24 cellular contexts compared by ENCODE assay signal in the genomic region with DNA sequence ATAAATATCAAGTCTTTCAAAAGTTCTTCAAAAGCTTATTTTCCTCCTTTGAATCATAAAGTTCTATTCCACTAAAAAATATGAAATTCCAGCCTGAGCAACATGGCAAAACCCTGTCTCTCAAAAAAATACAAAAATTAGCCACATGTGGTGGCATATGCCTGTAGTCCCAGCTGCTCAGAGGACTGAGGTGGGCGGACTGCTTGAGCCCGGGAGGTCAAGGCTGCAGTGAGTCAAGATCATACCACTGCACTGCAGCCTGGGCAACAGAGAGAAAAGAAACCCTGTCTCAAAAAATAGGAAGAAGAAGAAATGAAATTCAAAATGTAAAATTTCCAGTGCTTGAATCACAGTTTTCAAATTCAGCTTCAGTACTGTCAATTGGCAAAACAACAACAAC. TPM values are rescaled to one million over a fixed set of nuclear protein-coding genes. Genes with fewer than 3 reads are reported as not detected.
DNase-seq lines count a peak whose midpoint lies in the region; ATAC-seq, FAIRE-seq and TF ChIP-seq lines count a peak whose summit lies in the region.
"Had no signal": no experiment of that assay in that cellular context is flagged by ENCODE, and none has a peak within 500 bp of the region (broad histone marks: within the 10 kb centered on the region; RNA-seq: fewer than 3 reads in every experiment).

No MANE protein-coding gene starts in this region.

- H3K4ac ChIP-seq in mesenchymal stem cell (ENCODE audit: low read depth in 1 of 2, low read length in 2 of 2) = no peak overlapping the region

- no peak for TF ChIP-seq POLR2A in HepG2 (IDR thresholded peaks at IDR 0.05; ENCODE audit: insufficient read depth in 1 of 2, low read depth in 2 of 2, low read length in 2 of 2)
- no peak for TF ChIP-seq POLR2A in right lobe of liver (IDR thresholded peaks at IDR 0.05)

- no peaks in the 10 kb centered on the region for H4K20me1 ChIP-seq in HepG2 (ENCODE audit: insufficient read depth, low read length)

- peak; percentile 13 for DNase-seq in HepG2 (ENCODE audit: low spot score)
- DNase-seq in right lobe of liver = no peak
- DNase-seq in brain microvascular endothelial cell = peak; percentile 42
- DNase-seq in mesenchymal stem cell = no peak
- no peak for DNase-seq in upper lobe of right lung
- DNase-seq in colonic mucosa = no peak
- DNase-seq in NCI-H446 treated with DMSO at 0.1 percent for 48 hours (lab: John Stamatoyannopoulos, UW) = no peak
- no peak for DNase-seq in NCI-H345 (lab: John Stamatoyannopoulos, UW)
- DNase-seq: 8988T; activated CD8-positive, alpha-beta memory T cell treated with anti-CD3 and anti-CD28 coated beads, Interleukin-2, amount 50 U/mL, for 4 hours; activated naive CD8-positive, alpha-beta T cell treated with anti-CD3 and anti-CD28 coated beads for 36 hours; islet precursor cell; lower lobe of right lung; NCI-H1436; NCI-H526; SK-N-SH; stimulated activated CD4-positive, alpha-beta T cell treated with anti-CD3 and anti-CD28 coated beads, Interleukin-15, amount 100 ng/mL, for 24 hours; stimulated activated CD8-positive, alpha-beta memory T cell treated with anti-CD3 and anti-CD28 coated beads, Interleukin-4, amount 100 ng/mL, for 48 hours; upper lobe of left lung had no signal

- H3K27me3 ChIP-seq in HepG2 (ENCODE audit: control insufficient read depth in 1 of 2, insufficient read depth in 2 of 2, low read length in 2 of 2) = no peaks in the 10 kb centered on the region
- H3K27me3 ChIP-seq in right lobe of liver = no peaks in the 10 kb centered on the region
- no peaks in the 10 kb centered on the region for H3K27me3 ChIP-seq in brain microvascular endothelial cell (replicated peaks)
- no peaks in the 10 kb centered on the region for H3K27me3 ChIP-seq in mesenchymal stem cell (ENCODE audit: control insufficient read depth in 1 of 2, insufficient read depth in 1 of 2, low read length in 2 of 2)
- H3K27me3 ChIP-seq in upper lobe of right lung = no peaks in the 10 kb centered on the region
- no peaks in the 10 kb centered on the region for H3K27me3 ChIP-seq in colonic mucosa
- H3K27me3 ChIP-seq: right atrium auricular region, upper lobe of left lung had no signal

- H2BK15ac ChIP-seq in mesenchymal stem cell (ENCODE audit: low read depth, poor library complexity, severe bottlenecking) = no peak overlapping the region

- no peak for FAIRE-seq in HepG2 (lab: Jason Lieb, UNC)
- FAIRE-seq: bronchial epithelial cell had no signal

- TF ChIP-seq EP300 in HepG2 (IDR thresholded peaks at IDR 0.05; ENCODE audit: low read depth in 2 of 2, low read length in 2 of 2) (no peak), HepG2 (CRISPR knock-in tag; IDR thresholded peaks at IDR 0.05; ENCODE audit: borderline replicate concordance) (no peak)

- H3K4me1 ChIP-seq in HepG2 (ENCODE audit: insufficient read depth, low read length) (peaks cover 28% of the 10 kb centered on the region), right lobe of liver (no peaks in the 10 kb centered on the region), mesenchymal stem cell (ENCODE audit: control insufficient read depth, insufficient read depth, low read depth, low read length) (peaks cover 1% of the 10 kb centered on the region), upper lobe of right lung (no peaks in the 10 kb centered on the region), colonic mucosa (no peaks in the 10 kb centered on the region)
- H3K4me1 ChIP-seq: lower lobe of right lung, right atrium auricular region, upper lobe of left lung had no signal

- no peaks in the 10 kb centered on the region for H3K79me2 ChIP-seq in HepG2 (ENCODE audit: insufficient read depth, low read length)

- H3K9me3 ChIP-seq in HepG2 (ENCODE audit: low read length) (no peaks in the 10 kb centered on the region), right lobe of liver (no peaks in the 10 kb centered on the region), mesenchymal stem cell (ENCODE audit: control insufficient read depth, low read length) (no peaks in the 10 kb centered on the region), upper lobe of right lung (no peaks in the 10 kb centered on the region), colonic mucosa (no peaks in the 10 kb centered on the region)
- H3K9me3 ChIP-seq: lower lobe of right lung, right atrium auricular region, SK-N-SH, upper lobe of left lung had no signal

- 41% methylated on average over 2 of the region's 2 CpGs for WGBS in HepG2 (ENCODE audit: low lambda C conversion rate)
- WGBS in right lobe of liver (ENCODE audit: insufficient coverage, low coverage, low lambda C conversion rate, missing lambda C conversion rate) = 74% methylated on average over 2 of the region's 2 CpGs
- WGBS in mesenchymal stem cell = 68% methylated on average over 2 of the region's 2 CpGs

- ATAC-seq in HepG2 = no peak
- ATAC-seq in right lobe of liver = no peak
- ATAC-seq in upper lobe of right lung = peak; percentile 57
- ATAC-seq: GM23338, lower lobe of right lung had no signal

- H2BK12ac ChIP-seq in mesenchymal stem cell (ENCODE audit: low read length in 2 of 2) = no peak overlapping the region

- TF ChIP-seq RAD21 in HepG2 (CRISPR knock-in tag; IDR thresholded peaks at IDR 0.05) = no peak

- H3K4me3 ChIP-seq in HepG2 (replicated peaks in 1 of 3; ENCODE audit: insufficient read depth in 1 of 3, low read depth in 2 of 3, low read length in 3 of 3) = no peak overlapping the region
- no peak overlapping the region for H3K4me3 ChIP-seq in right lobe of liver
- H3K4me3 ChIP-seq in brain microvascular endothelial cell (ENCODE audit: low read depth, low read length) = no peak overlapping the region
- no peak overlapping the region for H3K4me3 ChIP-seq in mesenchymal stem cell (ENCODE audit: insufficient read depth in 1 of 2, low read depth in 1 of 2, low read length in 2 of 2)
- no peak overlapping the region for H3K4me3 ChIP-seq in upper lobe of right lung
- H3K4me3 ChIP-seq in colonic mucosa = no peak overlapping the region
- H3K4me3 ChIP-seq: GM23338, lower lobe of right lung, right atrium auricular region, upper lobe of left lung had no signal

- H2BK5ac ChIP-seq in mesenchymal stem cell (ENCODE audit: low read depth, low read length, poor library complexity, severe bottlenecking) = no peak overlapping the region

- H3K23ac ChIP-seq in mesenchymal stem cell (ENCODE audit: low read length in 2 of 2) = no peak overlapping the region

- H2AFZ ChIP-seq in HepG2 (ENCODE audit: low read length) = no peak overlapping the region
- H2AFZ ChIP-seq in mesenchymal stem cell (ENCODE audit: low read depth, low read length) = no peak overlapping the region
- H2AFZ ChIP-seq: GM23338 had no signal

- intact Hi-C loops in HepG2 (cut with micrococcal nuclease; ENCODE audit: unreplicated experiment) (no loop called here), right lobe of liver (cut with DNase I) (no loop called here), upper lobe of right lung (cut with DNase I) (no loop called here), colonic mucosa (cut with DNase I) (no loop called here)

- no peak overlapping the region for H3K18ac ChIP-seq in mesenchymal stem cell (ENCODE audit: low read depth in 1 of 2, low read length in 2 of 2)

- POLR2A ChIA-PET in HepG2 (lab: Yijun Ruan, JAX) = interaction anchor here (1.8 kb wide), 1 partner anchor 25 kb away, joined by 6 read pairs; the partner anchor contains the start of genes CAB39L and SETDB2

- TF ChIP-seq CTCF in HepG2 (CRISPR knock-in tag; IDR thresholded peaks at IDR 0.05) (no peak), right lobe of liver (IDR thresholded peaks at IDR 0.05) (no peak), brain microvascular endothelial cell (IDR thresholded peaks at IDR 0.05; ENCODE audit: low read depth, low read length, missing control alignments) (no peak), upper lobe of right lung (IDR thresholded peaks at IDR 0.05) (no peak), colonic mucosa (IDR thresholded peaks at IDR 0.05) (no peak)

- H3K4me2 ChIP-seq in HepG2 (ENCODE audit: low read depth, low read length) (no peak overlapping the region), mesenchymal stem cell (ENCODE audit: low read length, poor library complexity, severe bottlenecking) (no peak overlapping the region)
- H3K4me2 ChIP-seq: GM23338, SK-N-SH had no signal

- BruUV-seq in HepG2 (replicated peaks; lab: Mats Ljungman, UMichigan) = no TSS peak

- H3K9ac ChIP-seq in HepG2 (ENCODE audit: insufficient read depth, low read depth, low read length) (no peak overlapping the region), mesenchymal stem cell (ENCODE audit: low read length) (peak overlapping the region; percentile 75), colonic mucosa (ENCODE audit: low read depth in 2 of 2, low read length in 2 of 2) (no peak overlapping the region)
- H3K9ac ChIP-seq: SK-N-SH had no signal

- H3K36me3 ChIP-seq in HepG2 (replicated peaks in 1 of 2; ENCODE audit: control insufficient read depth in 1 of 2, insufficient read depth in 2 of 2, low read length in 2 of 2) = no peaks in the 10 kb centered on the region
- no peaks in the 10 kb centered on the region for H3K36me3 ChIP-seq in right lobe of liver
- no peaks in the 10 kb centered on the region for H3K36me3 ChIP-seq in brain microvascular endothelial cell (replicated peaks)
- H3K36me3 ChIP-seq in mesenchymal stem cell (ENCODE audit: control insufficient read depth in 1 of 2, insufficient read depth in 2 of 2, low read depth in 1 of 2, low read length in 2 of 2) = no peaks in the 10 kb centered on the region
- H3K36me3 ChIP-seq in upper lobe of right lung = no peaks in the 10 kb centered on the region
- no peaks in the 10 kb centered on the region for H3K36me3 ChIP-seq in colonic mucosa
- H3K36me3 ChIP-seq: lower lobe of right lung, right atrium auricular region, upper lobe of left lung had no signal

- CTCF ChIA-PET in HepG2 (lab: Yijun Ruan, JAX; ENCODE audit: low intra/inter-chr PET ratio, low total read pairs) = no interaction called here

- H4K8ac ChIP-seq in mesenchymal stem cell (ENCODE audit: low read length) = no peak overlapping the region

- H4K91ac ChIP-seq in mesenchymal stem cell (ENCODE audit: low read length) = no peak overlapping the region

- in situ Hi-C loops in HepG2 (cut with HindIII; ENCODE audit: extremely low pct_ligation_motif_present, low pct_unique_long_range_greater_than_20kb) (no loop called here), brain microvascular endothelial cell (cut with HindIII; ENCODE audit: low pct_ligation_motif_present, low sequenced_read_pairs) (no loop called here)

- H3K79me1 ChIP-seq in mesenchymal stem cell (replicated peaks; ENCODE audit: low read length, poor library complexity, severe bottlenecking) = peaks cover 1% of the 10 kb centered on the region

- H3K27ac ChIP-seq in HepG2 (ENCODE audit: extremely low read length, insufficient read depth, low read length) = no peak overlapping the region
- no peak overlapping the region for H3K27ac ChIP-seq in right lobe of liver
- no peak overlapping the region for H3K27ac ChIP-seq in brain microvascular endothelial cell
- H3K27ac ChIP-seq in mesenchymal stem cell (ENCODE audit: low read length, poor library complexity, severe bottlenecking) = no peak overlapping the region
- no peak overlapping the region for H3K27ac ChIP-seq in upper lobe of right lung
- no peak overlapping the region for H3K27ac ChIP-seq in colonic mucosa
- H3K27ac ChIP-seq: epithelial cell of prostate, lower lobe of right lung, right atrium auricular region, RWPE1, upper lobe of left lung had no signal

- H2AK5ac ChIP-seq in mesenchymal stem cell (ENCODE audit: low read length, severe bottlenecking) = no peak overlapping the region

- H3K14ac ChIP-seq in mesenchymal stem cell (ENCODE audit: low read length in 2 of 2) = no peak overlapping the region

- no peak overlapping the region for H2BK120ac ChIP-seq in mesenchymal stem cell (ENCODE audit: low read depth, low read length)

RNA-seq across cellular contexts. Expression of gene CAB39L, which starts 24.6 kb away (rescaled TPM):
- 6.1 and 8.3 TPM in 2 replicates for total RNA-seq in HepG2 (2016; rRNA removed; fragmentation: Illumina TruSeq; extraction: Trizol)
- total RNA-seq in HepG2 (2016; cell fraction: cytosol; rRNA removed; fragmentation: Illumina TruSeq; extraction: Trizol; ENCODE audit: low read depth) = 2.2 TPM in 2 replicates
- total RNA-seq in HepG2 (2016; cell fraction: insoluble cytoplasmic fraction; rRNA removed; fragmentation: Illumina TruSeq; extraction: Trizol) = 5.6 and 8.5 TPM in 2 replicates
- 6.0 and 6.4 TPM in 2 replicates for total RNA-seq in HepG2 (2016; cell fraction: membrane; rRNA removed; fragmentation: Illumina TruSeq; extraction: Trizol)
- total RNA-seq in HepG2 (2016; cell fraction: nucleus; rRNA removed; fragmentation: Illumina TruSeq; extraction: Trizol) = 3.9 and 4.0 TPM in 2 replicates
- polyA plus RNA-seq in HepG2 (2011; rRNA removed) = 2.2 and 3.1 TPM in 2 replicates
- polyA plus RNA-seq in HepG2 (2011; cell fraction: cytosol; rRNA removed) = 1.7 and 2.4 TPM in 2 replicates
- polyA plus RNA-seq in HepG2 (2011; cell fraction: nucleus; rRNA removed) = 1.00 and 1.1 TPM in 2 replicates
- 2.9 and 3.9 TPM in 2 replicates for polyA plus RNA-seq in HepG2 (2012)
- polyA plus RNA-seq in HepG2 (2016; cell fraction: cytosol; fragmentation: Illumina TruSeq; extraction: Trizol; ENCODE audit: low read depth) = 1.5 and 2.1 TPM in 2 replicates
- polyA plus RNA-seq in HepG2 (2016; cell fraction: insoluble cytoplasmic fraction; fragmentation: Illumina TruSeq; extraction: Trizol; ENCODE audit: low read depth) = 7.8 and 8.2 TPM in 2 replicates
- 4.1 and 4.4 TPM in 2 replicates for polyA plus RNA-seq in HepG2 (2016; cell fraction: membrane; fragmentation: Illumina TruSeq; extraction: Trizol; ENCODE audit: low read depth)
- polyA plus RNA-seq in HepG2 (2016; cell fraction: nucleus; fragmentation: Illumina TruSeq; extraction: Trizol; ENCODE audit: insufficient read depth, low read depth) = 3.4 and 4.1 TPM in 2 replicates
- polyA minus RNA-seq in HepG2 (2011; rRNA and poly(A)+ RNA removed; ENCODE audit: low replicate concordance) = 1.5 and 4.9 TPM in 2 replicates
- polyA minus RNA-seq in HepG2 (2011; cell fraction: cytosol; rRNA and poly(A)+ RNA removed) = 2.0 and 3.7 TPM in 2 replicates
- 4.4 and 4.5 TPM in 2 replicates for polyA minus RNA-seq in HepG2 (2011; cell fraction: nucleus; rRNA and poly(A)+ RNA removed)
- 1 to 10 TPM; 1.9 to 4.1 (median 2.8) TPM for total RNA-seq in right lobe of liver
- 8.7 TPM for polyA plus RNA-seq in mesenchymal stem cell (2013, experiment 1 of 2)
- 9.3 TPM for polyA plus RNA-seq in mesenchymal stem cell (2013, experiment 2 of 2)
- total RNA-seq in upper lobe of right lung = 18.0 TPM
- total RNA-seq in colonic mucosa = 10 to 100 TPM in 1 of 2 donors, 1 to 10 TPM in 1; 6.1 to 14.5 TPM

RNA-seq across cellular contexts. Expression of gene SETDB2, which starts 24.8 kb away (rescaled TPM):
- 8.7 and 9.5 TPM in 2 replicates for total RNA-seq in HepG2 (2016; rRNA removed; fragmentation: Illumina TruSeq; extraction: Trizol)
- total RNA-seq in HepG2 (2016; cell fraction: cytosol; rRNA removed; fragmentation: Illumina TruSeq; extraction: Trizol; ENCODE audit: low read depth) = 6.9 and 7.8 TPM in 2 replicates
- 8.3 and 9.7 TPM in 2 replicates for total RNA-seq in HepG2 (2016; cell fraction: insoluble cytoplasmic fraction; rRNA removed; fragmentation: Illumina TruSeq; extraction: Trizol)
- 8.2 and 9.2 TPM in 2 replicates for total RNA-seq in HepG2 (2016; cell fraction: membrane; rRNA removed; fragmentation: Illumina TruSeq; extraction: Trizol)
- total RNA-seq in HepG2 (2016; cell fraction: nucleus; rRNA removed; fragmentation: Illumina TruSeq; extraction: Trizol) = 13.6 and 15.9 TPM in 2 replicates
- 6.1 and 8.1 TPM in 2 replicates for polyA plus RNA-seq in HepG2 (2011; rRNA removed)
- polyA plus RNA-seq in HepG2 (2011; cell fraction: cytosol; rRNA removed) = 2.2 and 3.0 TPM in 2 replicates
- polyA plus RNA-seq in HepG2 (2011; cell fraction: nucleus; rRNA removed) = 6.3 and 8.6 TPM in 2 replicates
- polyA plus RNA-seq in HepG2 (2012) = 7.9 and 8.3 TPM in 2 replicates
- polyA plus RNA-seq in HepG2 (2016; cell fraction: cytosol; fragmentation: Illumina TruSeq; extraction: Trizol; ENCODE audit: low read depth) = 1.1 and 2.0 TPM in 2 replicates
- polyA plus RNA-seq in HepG2 (2016; cell fraction: insoluble cytoplasmic fraction; fragmentation: Illumina TruSeq; extraction: Trizol; ENCODE audit: low read depth) = 7.2 and 7.5 TPM in 2 replicates
- polyA plus RNA-seq in HepG2 (2016; cell fraction: membrane; fragmentation: Illumina TruSeq; extraction: Trizol; ENCODE audit: low read depth) = 3.4 TPM in 2 replicates
- polyA plus RNA-seq in HepG2 (2016; cell fraction: nucleus; fragmentation: Illumina TruSeq; extraction: Trizol; ENCODE audit: insufficient read depth, low read depth) = 16.0 and 16.3 TPM in 2 replicates
- 1.6 and 2.4 TPM in 2 replicates for polyA minus RNA-seq in HepG2 (2011; rRNA and poly(A)+ RNA removed; ENCODE audit: low replicate concordance)
- 5.6 and 6.7 TPM in 2 replicates for polyA minus RNA-seq in HepG2 (2011; cell fraction: cytosol; rRNA and poly(A)+ RNA removed)
- 23.7 and 25.6 TPM in 2 replicates for polyA minus RNA-seq in HepG2 (2011; cell fraction: nucleus; rRNA and poly(A)+ RNA removed)
- total RNA-seq in right lobe of liver = 1 to 10 TPM; 3.7 to 6.7 (median 4.6) TPM
- 7.4 TPM for polyA plus RNA-seq in mesenchymal stem cell (2013, experiment 1 of 2)
- polyA plus RNA-seq in mesenchymal stem cell (2013, experiment 2 of 2) = 7.1 TPM
- 18.1 TPM for total RNA-seq in upper lobe of right lung
- 1 to 10 TPM; 7.7 to 9.5 TPM for total RNA-seq in colonic mucosa

Comparison
In these comparisons a context has a peak if more than half of its experiments do, and no peak if none do; other contexts are left out.
1. DNase-seq: peak in HepG2 (single experiment) and brain microvascular endothelial cell (single experiment); none in right lobe of liver (0 of 3), mesenchymal stem cell (single experiment), upper lobe of right lung (single experiment), colonic mucosa (single experiment), NCI-H446 treated with DMSO at 0.1 percent for 48 hours (single experiment) and NCI-H345 (single experiment).